In genomic region chr2:137291810-137292209, GRCh38 we compare ENCODE assay signal across 10 cellular contexts.
"Had no signal": no experiment of that assay in that cellular context is flagged by ENCODE, and none has a peak within 500 bp of the region (broad histone marks: within the 10 kb centered on the region; RNA-seq: fewer than 3 reads in every experiment).

No MANE protein-coding gene starts in this region.

- H3K4me1 Mint-ChIP-seq: IgD-negative memory B cell had no signal

- ATAC-seq: GM23338, HepG2 had no signal

- DNase-seq: H9, HCEC 1CT, KBM-7 had no signal

- H2AFZ ChIP-seq: GM23338 had no signal

- H3K4me3 ChIP-seq: GM23338 had no signal

- H3K27ac Mint-ChIP-seq: GM23338, H9, IgD-negative memory B cell had no signal

- FAIRE-seq: H1, H54, HepG2 had no signal

- H3K27ac ChIP-seq: HL-60, KMS-11 had no signal

- H3K4me2 ChIP-seq: GM23338, KMS-11 had no signal

- H3K27me3 Mint-ChIP-seq: IgD-negative memory B cell had no signal

- H3K9ac ChIP-seq: KMS-11 had no signal

- H3K9me3 Mint-ChIP-seq: GM23338, H9 had no signal

- H3K4me3 Mint-ChIP-seq: GM23338, H9, IgD-negative memory B cell had no signal
